In the genomic region with DNA sequence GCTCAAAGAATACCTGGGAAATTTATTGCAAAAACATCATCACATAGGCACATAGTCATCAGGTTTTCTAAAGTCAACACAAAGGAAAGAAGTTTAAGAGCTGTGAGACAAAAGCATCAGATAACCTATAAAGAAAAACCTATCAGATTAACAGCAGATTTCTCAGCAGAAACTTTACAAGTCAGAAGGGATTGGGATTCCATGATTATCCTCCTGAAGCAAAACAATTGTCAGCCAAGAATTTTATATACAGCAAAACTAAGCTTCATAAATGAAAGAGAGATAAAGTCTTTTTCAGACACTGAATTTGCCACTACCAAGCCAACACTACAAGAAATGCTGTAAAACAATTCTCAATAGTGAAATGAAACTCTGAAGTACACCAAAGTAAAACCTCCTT, we compare ENCODE assay signal across 9 cellular contexts. TPM values are rescaled to one million over a fixed set of nuclear protein-coding genes. Genes with fewer than 3 reads are reported as not detected.
"Had no signal": no experiment of that assay in that cellular context is flagged by ENCODE, and none has a peak within 500 bp of the region (broad histone marks: within the 10 kb centered on the region; RNA-seq: fewer than 3 reads in every experiment).

No MANE protein-coding gene starts in this region.

- H3K4me3 Mint-ChIP-seq: IgD-negative memory B cell had no signal

- H3K27ac Mint-ChIP-seq: IgD-negative memory B cell had no signal

- DNase-seq: GM23248, GOT3, H7, KBM-7 had no signal

- H3K4me3 ChIP-seq: GM23248, HAP-1 had no signal

- H3K4me1 ChIP-seq: HAP-1 had no signal

- H3K36me3 ChIP-seq: HAP-1 had no signal

- H3K4me1 Mint-ChIP-seq: IgD-negative memory B cell had no signal

- H3K9ac ChIP-seq: GM23248, KMS-11 had no signal

- H3K27ac ChIP-seq: GM23248, HL-60, KMS-11 had no signal

- H3K9me3 ChIP-seq: HAP-1 had no signal

RNA-seq across cellular contexts. Expression of gene LGR5, which starts 28.8 kb away (rescaled TPM):
- total RNA-seq: GM23248, HT1080 had no signal
- polyA plus RNA-seq: GM23248, IgD-negative memory B cell had no signal
